25 cellular contexts compared by ENCODE assay signal in the genomic region with DNA sequence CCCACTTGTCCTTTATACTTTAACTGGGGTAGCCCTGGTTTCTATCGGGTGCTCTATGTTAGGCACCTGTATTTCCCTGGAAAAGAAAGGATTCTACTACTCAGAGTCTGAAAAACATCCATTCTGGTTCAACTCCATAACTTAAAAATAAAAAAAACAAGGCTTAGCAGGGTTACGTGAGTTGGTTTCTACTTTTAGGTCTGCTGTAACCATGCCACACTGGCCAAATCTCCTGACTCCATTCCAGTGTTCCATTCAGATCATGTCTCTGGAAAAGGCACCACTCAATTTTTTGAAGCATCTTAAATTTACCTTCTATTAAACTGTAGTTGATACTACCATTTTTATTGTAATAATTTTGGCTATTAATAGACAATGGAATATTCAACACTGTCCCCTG.
"Had no signal": no experiment of that assay in that cellular context is flagged by ENCODE, and none has a peak within 500 bp of the region (broad histone marks: within the 10 kb centered on the region; RNA-seq: fewer than 3 reads in every experiment).

No MANE protein-coding gene starts in this region.

- H3K27ac ChIP-seq: brain microvascular endothelial cell, SJCRH30, WERI-Rb-1 had no signal

- H3K27me3 ChIP-seq: brain microvascular endothelial cell, MG63, SJCRH30 had no signal

- DNase-seq: activated CD4-positive, alpha-beta memory T cell treated with anti-CD3 and anti-CD28 coated beads, Interleukin-2, amount 10 ng/mL, durations not matched to agents 7 days and 5 days; activated CD4-positive, alpha-beta T cell treated with anti-CD3 and anti-CD28 coated beads for 36 hours; activated CD4-positive, alpha-beta T cell treated with anti-CD3 and anti-CD28 coated beads, Interleukin-2, amount 50 U/mL, for 1 hour; activated effector memory CD4-positive, alpha-beta T cell treated with anti-CD3 and anti-CD28 coated beads, Interleukin-2, amount 50 U/mL, for 16 hours; activated naive CD4-positive, alpha-beta T cell treated with Interleukin-2 at 50 U/mL for 16 hours; activated naive CD8-positive, alpha-beta T cell treated with anti-CD3 and anti-CD28 coated beads, Interleukin-2, amount 50 U/mL, for 24 hours; activated T-cell treated with anti-CD3 and anti-CD28 coated beads for 4 hours; amniotic stem cell; brain microvascular endothelial cell; MG63; MV-4-11; NCI-H1092 treated with DMSO at 0.1 percent for 48 hours; NCI-H1417 treated with DMSO at 0.1 percent for 48 hours; NCI-H1694; NCI-H2029; NCI-H2107; NCI-H345; NCI-H510A; NCI-H526 treated with DMSO at 0.1 percent for 48 hours; NCI-H82; SJCRH30; SK-N-SH; T-helper 1 cell; WERI-Rb-1 had no signal

- H3K4me1 ChIP-seq: SJCRH30 had no signal

- H3K9me3 ChIP-seq: MG63, SJCRH30, SK-N-SH had no signal

- ATAC-seq: activated CD4-positive, alpha-beta T cell treated with anti-CD3 and anti-CD28 coated beads for 36 hours; activated naive CD4-positive, alpha-beta T cell treated with anti-CD3 and anti-CD28 coated beads, Interleukin-2, amount 50 U/mL, for 72 hours; activated naive CD8-positive, alpha-beta T cell treated with anti-CD3 and anti-CD28 coated beads, Interleukin-2, amount 50 U/mL, for 24 hours had no signal

- H3K4me3 ChIP-seq: MG63, SJCRH30 had no signal
